11 cellular contexts compared by ENCODE assay signal in the genomic region with DNA sequence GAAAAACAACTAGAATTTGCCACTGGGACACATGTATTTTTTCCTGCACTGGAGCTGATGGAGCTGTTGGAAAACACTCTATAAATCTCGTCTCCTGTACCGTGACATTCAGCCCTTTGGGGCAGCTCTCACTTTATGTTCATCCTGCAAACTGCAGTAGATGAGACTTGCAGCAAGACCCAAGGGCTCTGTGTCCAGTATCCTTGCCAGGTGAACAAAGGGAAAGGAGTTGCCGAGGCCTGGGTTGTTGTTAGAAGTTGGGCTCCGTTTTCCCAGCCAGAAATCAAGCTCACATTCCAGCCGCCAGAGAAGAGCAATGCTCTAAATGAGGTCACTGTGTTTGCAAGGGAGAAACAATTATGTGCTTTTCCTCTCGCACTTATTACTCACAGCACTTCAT.
DNase-seq lines count a peak whose midpoint lies in the region; FAIRE-seq and TF ChIP-seq lines count a peak whose summit lies in the region.
"Had no signal": no experiment of that assay in that cellular context is flagged by ENCODE, and none has a peak within 500 bp of the region (broad histone marks: within the 10 kb centered on the region; RNA-seq: fewer than 3 reads in every experiment).

No MANE protein-coding gene starts in this region.

- TF ChIP-seq CTCF in HFF-Myc (IDR thresholded peaks at IDR 0.05; ENCODE audit: low read depth, low read length, missing control alignments) = peak; percentile 15

- H3K27ac ChIP-seq in caudate nucleus (ENCODE audit: low read depth, low read length) (peak overlapping the region; percentile 24), stomach smooth muscle (ENCODE audit: low read length) (no peak overlapping the region)
- H3K27ac ChIP-seq: SK-N-MC had no signal

- H3K4me3 ChIP-seq in HFF-Myc (replicated peaks; ENCODE audit: low read depth, low read length) (no peak overlapping the region), stomach smooth muscle (ENCODE audit: low read length in 2 of 2) (peak overlapping the region; percentile 22 to 32), HAP-1 (no peak overlapping the region)
- H3K4me3 ChIP-seq: SK-N-MC had no signal

- H3K27me3 ChIP-seq in stomach smooth muscle (ENCODE audit: control insufficient read depth in 1 of 2, insufficient read depth in 2 of 2, low read length in 2 of 2) (no peaks in the 10 kb centered on the region), HAP-1 (ENCODE audit: low read depth) (peaks cover 4% of the 10 kb centered on the region; the same call in 1 of the 2 replicates)

- H3K9me3 ChIP-seq in stomach smooth muscle (ENCODE audit: control insufficient read depth in 2 of 2, low read length in 2 of 2) (no peaks in the 10 kb centered on the region), HAP-1 (no peaks in the 10 kb centered on the region)

- no peak overlapping the region for H3K9ac ChIP-seq in stomach smooth muscle (ENCODE audit: low read length in 2 of 2)

- no peak for TF ChIP-seq POLR2A in GM12892 (IDR thresholded peaks at IDR 0.05; ENCODE audit: low read depth, low read length)

- in situ Hi-C loops in HAP-1 (cut with MboI; ENCODE audit: low sequenced_read_pairs) = no loop called here

- no peak for DNase-seq in HFF-Myc (ENCODE audit: extremely low read depth, low read depth)
- peak in 4 of 61 donors; percentile 2 to 19 (median 2) for DNase-seq in caudate nucleus (lab: John Stamatoyannopoulos, UW)
- DNase-seq in inferior parietal cortex (ENCODE audit: extremely low spot score) = peak; percentile 15
- DNase-seq in NCI-H748 (lab: John Stamatoyannopoulos, UW; ENCODE audit: unreplicated experiment) = no peak
- DNase-seq in GM12892 (ENCODE audit: insufficient read length) = no peak
- no peak for DNase-seq in HAP-1 (ENCODE audit: low spot score in 2 of 2)
- no peak for DNase-seq in NCI-H2107 treated with DMSO at 0.1 percent for 48 hours (lab: John Stamatoyannopoulos, UW; ENCODE audit: unreplicated experiment)
- DNase-seq: activated CD8-positive, alpha-beta memory T cell treated with anti-CD3 and anti-CD28 coated beads, Interleukin-2, amount 50 U/mL, for 48 hours; NCI-H146 had no signal

- no peak for FAIRE-seq in GM12892 (lab: Jason Lieb, UNC)

- H3K4me1 ChIP-seq in stomach smooth muscle (ENCODE audit: control insufficient read depth, insufficient read depth, low read length) (peaks cover 6% of the 10 kb centered on the region), HAP-1 (no peaks in the 10 kb centered on the region)

- H3K36me3 ChIP-seq in stomach smooth muscle (ENCODE audit: control insufficient read depth in 2 of 2, insufficient read depth in 2 of 2, low read length in 2 of 2) (no peaks in the 10 kb centered on the region), HAP-1 (replicated peaks) (no peaks in the 10 kb centered on the region)

Comparison
In these comparisons a context has a peak if more than half of its experiments do, and no peak if none do; other contexts are left out.
1. H3K4me3 ChIP-seq: peak in stomach smooth muscle (2 of 2); none in HFF-Myc (single experiment) and HAP-1 (single experiment).